ENCODE assay signal across 23 cellular contexts in genomic region chr20:63447345-63447744, GRCh38. TPM values are rescaled to one million over a fixed set of nuclear protein-coding genes. Genes with fewer than 3 reads are reported as not detected.
DNase-seq lines count a peak whose midpoint lies in the region; ATAC-seq and TF ChIP-seq lines count a peak whose summit lies in the region.
"Had no signal": no experiment of that assay in that cellular context is flagged by ENCODE, and none has a peak within 500 bp of the region (broad histone marks: within the 10 kb centered on the region; RNA-seq: fewer than 3 reads in every experiment).

No MANE protein-coding gene starts in this region.

- H3K27me3 ChIP-seq in GM23338 (ENCODE audit: insufficient read depth) (no peaks in the 10 kb centered on the region), neuronal stem cell (ENCODE audit: control insufficient read depth in 3 of 3, insufficient read depth in 3 of 3, low read depth in 1 of 3, low read length in 3 of 3) (no peaks in the 10 kb centered on the region)

- peaks cover 12% of the 10 kb centered on the region; the same call in 2 of the 3 replicates for H3K9me3 Mint-ChIP-seq in GM23338
- peaks cover 11% of the 10 kb centered on the region for H3K9me3 Mint-ChIP-seq in WTC11
- H3K9me3 Mint-ChIP-seq in glutamatergic neuron (ENCODE audit: unreplicated experiment) = peaks cover 19% of the 10 kb centered on the region

- peak overlapping the region; percentile 43 for H3K23ac ChIP-seq in neuronal stem cell (ENCODE audit: low read depth, low read length, poor library complexity)

- H3K4me3 Mint-ChIP-seq in GM23338 = no peak overlapping the region
- H3K4me3 Mint-ChIP-seq in WTC11 = no peak overlapping the region
- peak overlapping the region; percentile 6 for H3K4me3 Mint-ChIP-seq in glutamatergic neuron (ENCODE audit: unreplicated experiment)

- WGBS in neuronal stem cell (ENCODE audit: extremely low coverage in 2 of 2, insufficient read length in 2 of 2, insufficient replicate concordance in 1 of 2), 2 donors = no CpG with 5 or more reads among the region's 15 CpGs

- no peaks in the 10 kb centered on the region for H3F3A ChIP-seq in GM23338 (replicated peaks; ENCODE audit: low read depth)

- no peak overlapping the region for H4K8ac ChIP-seq in neuronal stem cell (ENCODE audit: low read depth, low read length)

- peaks cover 32% of the 10 kb centered on the region for H3K79me1 ChIP-seq in neuronal stem cell (ENCODE audit: low read depth, low read length)

- H4K91ac ChIP-seq in neuronal stem cell (ENCODE audit: low read depth, low read length, poor library complexity) = no peak overlapping the region

- H3K27ac ChIP-seq in GM23338 (ENCODE audit: low read depth) = 0 out of 2 replicates have a peak overlapping the region, but pooled peaks have one; percentile 39
- H3K27ac ChIP-seq in neuronal stem cell (replicated peaks; ENCODE audit: low read length) = no peak overlapping the region
- H3K27ac ChIP-seq: A549, SJSA1 had no signal

- H3K36me3 Mint-ChIP-seq in GM23338 (ENCODE audit: low read depth) = peaks cover 13% of the 10 kb centered on the region
- peaks cover 3% of the 10 kb centered on the region; the same call in 1 of the 2 replicates for H3K36me3 Mint-ChIP-seq in WTC11
- no peaks in the 10 kb centered on the region for H3K36me3 Mint-ChIP-seq in glutamatergic neuron (ENCODE audit: unreplicated experiment)

- H3K4me3 ChIP-seq in GM23338 (no peak overlapping the region), neuronal stem cell (ENCODE audit: low read length in 2 of 2) (no peak overlapping the region)
- H3K4me3 ChIP-seq: A549, SJSA1 had no signal

- H3K9me3 ChIP-seq in neuronal stem cell (replicated peaks in 1 of 2; ENCODE audit: control insufficient read depth in 2 of 2, insufficient read depth in 1 of 2, low read depth in 1 of 2, low read length in 2 of 2) = peaks cover under 1 to 3% of the 10 kb centered on the region in 2 donors
- H3K9me3 ChIP-seq: A549, SJSA1 had no signal

- peak overlapping the region; percentile 22 for H2BK12ac ChIP-seq in neuronal stem cell (ENCODE audit: low read length)

- H3K18ac ChIP-seq in neuronal stem cell (ENCODE audit: low read length) = peak overlapping the region; percentile 64

- no peak overlapping the region for H2BK15ac ChIP-seq in neuronal stem cell (ENCODE audit: low read length)

- H3K14ac ChIP-seq in neuronal stem cell (ENCODE audit: low read length) = no peak overlapping the region

- peak overlapping the region; percentile 70 for H2AK5ac ChIP-seq in neuronal stem cell (ENCODE audit: low read depth, low read length)

- peak overlapping the region; percentile 63 for H3K27ac Mint-ChIP-seq in GM23338
- H3K27ac Mint-ChIP-seq in WTC11 = peak overlapping the region; percentile 81
- peak overlapping the region; percentile 41 for H3K27ac Mint-ChIP-seq in glutamatergic neuron (ENCODE audit: unreplicated experiment)

- DNase-seq in GM23338 (ENCODE audit: low spot score) = no peak
- DNase-seq in WTC11 (ENCODE audit: low spot score) = no peak
- DNase-seq in glutamatergic neuron = no peak
- DNase-seq in neuronal stem cell (ENCODE audit: low spot score) = no peak
- no peak for DNase-seq in GF-D8 (lab: John Stamatoyannopoulos, UW)
- DNase-seq: DMS153, DND-41, GOT3, KBM-7, MV-4-11, NCI-H1105, NCI-H146, NCI-H1930, NCI-H2107, Right ventricle myocardium superior, RPMI8226 had no signal

- H4K20me1 ChIP-seq in GM23338 (replicated peaks; ENCODE audit: insufficient read depth) = peaks cover 3% of the 10 kb centered on the region

- H3K4ac ChIP-seq in neuronal stem cell (ENCODE audit: low read length) = no peak overlapping the region

- no peaks in the 10 kb centered on the region for H3K4me1 ChIP-seq in GM23338 (ENCODE audit: insufficient read depth)
- peaks cover 4 to 17% of the 10 kb centered on the region in 2 donors for H3K4me1 ChIP-seq in neuronal stem cell (ENCODE audit: control insufficient read depth in 2 of 2, insufficient read depth in 1 of 2, low read depth in 1 of 2, low read length in 2 of 2)
- H3K4me1 ChIP-seq: A549, SJSA1 had no signal

- TF ChIP-seq CTCF in GM23338 (conservative IDR thresholded peaks at IDR 0.05; ENCODE audit: low read depth in 2 of 2) = no peak
- TF ChIP-seq CTCF in WTC11 (IDR thresholded peaks at IDR 0.05) = no peak
- no peak for TF ChIP-seq CTCF in glutamatergic neuron (IDR thresholded peaks at IDR 0.05; ENCODE audit: partially characterized antibody, unreplicated experiment)

- H2AFZ ChIP-seq in GM23338 = no peak overlapping the region
- no peak overlapping the region for H2AFZ ChIP-seq in neuronal stem cell (ENCODE audit: low read length)

- CTCF ChIA-PET in WTC11 (lab: Charles Lee) = interaction anchor here (1.4 to 1.6 kb wide), 2 partner anchors 23 to 36 kb away, joined by 3 read pairs; no protein-coding TSS in a partner anchor

- H3K4me1 Mint-ChIP-seq in GM23338 (peaks cover 21% of the 10 kb centered on the region), WTC11 (peaks cover 19% of the 10 kb centered on the region), glutamatergic neuron (ENCODE audit: low read depth, unreplicated experiment) (peaks cover 30% of the 10 kb centered on the region)

- H3K9me2 ChIP-seq in GM23338 (ENCODE audit: insufficient read depth) = no peaks in the 10 kb centered on the region

- H3K4me2 ChIP-seq in GM23338 (no peak overlapping the region), neuronal stem cell (ENCODE audit: insufficient read depth, low read length, poor library complexity, severe bottlenecking) (no peak overlapping the region)
- H3K4me2 ChIP-seq: A549 had no signal

- peaks cover 47% of the 10 kb centered on the region for H3K79me2 ChIP-seq in GM23338 (replicated peaks; ENCODE audit: insufficient read depth)

- H3K36me3 ChIP-seq in GM23338 (ENCODE audit: insufficient read depth) (no peaks in the 10 kb centered on the region), neuronal stem cell (replicated peaks in 1 of 2; ENCODE audit: control insufficient read depth in 2 of 2, insufficient read depth in 2 of 2, low read length in 2 of 2) (peaks cover 0 to 19% of the 10 kb centered on the region in 2 donors)
- H3K36me3 ChIP-seq: SJSA1 had no signal

- no peak for ATAC-seq in GM23338
- no peak for ATAC-seq in WTC11
- ATAC-seq in HG02610 (IDR thresholded peaks at IDR 0.05; ENCODE audit: unreplicated experiment) = no peak
- no peak for ATAC-seq in GM21737 (IDR thresholded peaks at IDR 0.05; ENCODE audit: unreplicated experiment)
- ATAC-seq: A549, HCT116 had no signal

- no peak overlapping the region for H2BK120ac ChIP-seq in neuronal stem cell (ENCODE audit: low read depth, low read length)

- POLR2A ChIA-PET in WTC11 (lab: Charles Lee) = no interaction called here

- peak overlapping the region; percentile 12 for H3K9ac ChIP-seq in neuronal stem cell (ENCODE audit: low read depth, low read length, poor library complexity)

- peaks cover 21% of the 10 kb centered on the region for H3K27me3 Mint-ChIP-seq in GM23338 (ENCODE audit: insufficient read depth, low read depth, poor library complexity)
- no peaks in the 10 kb centered on the region for H3K27me3 Mint-ChIP-seq in WTC11 (ENCODE audit: low read depth)
- H3K27me3 Mint-ChIP-seq in glutamatergic neuron (ENCODE audit: unreplicated experiment) = peaks cover 26% of the 10 kb centered on the region

- H2BK5ac ChIP-seq in neuronal stem cell (ENCODE audit: low read length) = no peak overlapping the region

TF ChIP-seq in GM23338, 12 proteins besides CTCF, POLR2A, EP300 and RAD21 (continues in another document):
- TF ChIP-seq STAT1 (IDR thresholded peaks at IDR 0.05; ENCODE audit: unreplicated experiment) = no peak
- no peak for TF ChIP-seq JUNB (IDR thresholded peaks at IDR 0.05; ENCODE audit: unreplicated experiment)

TF ChIP-seq in WTC11, 78 proteins besides CTCF, POLR2A, EP300 and RAD21:
- TF ChIP-seq GTF2I (CRISPR knock-in tag; conservative IDR thresholded peaks at IDR 0.05) (no peak), ZNF263 (CRISPR knock-in tag; IDR thresholded peaks at IDR 0.05; ENCODE audit: low read depth) (no peak), FOXK1 (CRISPR knock-in tag; IDR thresholded peaks at IDR 0.05) (no peak), MXD4 (CRISPR knock-in tag; IDR thresholded peaks at IDR 0.05; ENCODE audit: borderline replicate concordance) (no peak), EMX1 (CRISPR knock-in tag; IDR thresholded peaks at IDR 0.05) (no peak), TP53 (CRISPR knock-in tag; IDR thresholded peaks at IDR 0.05) (no peak), ERG (CRISPR knock-in tag; IDR thresholded peaks at IDR 0.05) (no peak)
TF ChIP-seq in WTC11: peak in this region for 0.

RNA-seq across cellular contexts. Expression of gene KCNQ2, which starts 25.1 kb away (rescaled TPM):
- total RNA-seq in GM23338 (2014; rRNA removed; shearing (Covaris generic)) = 61.7 and 92.4 TPM in 2 replicates
- 67.9 and 68.5 TPM in 2 replicates for polyA plus RNA-seq in GM23338 (2016; fragmentation: Nextera tagmentation; extraction: Ambion mirVana)
- 99.8 to 112 TPM (median 108 TPM) in 3 replicates for total RNA-seq in WTC11 (2021)
- 354 TPM for total RNA-seq in glutamatergic neuron (ENCODE audit: unreplicated experiment)
- polyA plus RNA-seq in neuronal stem cell (2013, experiment 1 of 2) = 79.3 TPM
- polyA plus RNA-seq in neuronal stem cell (2013, experiment 2 of 2) = 73.4 TPM
- total RNA-seq: LHCN-M2, MCF 10A, SJSA1 had no signal

RNA-seq across cellular contexts. Expression of gene EEF1A2, which starts 51.5 kb away (rescaled TPM):
- total RNA-seq in GM23338 (2014; rRNA removed; shearing (Covaris generic)) = 37.1 TPM in 2 replicates
- polyA plus RNA-seq in GM23338 (2016; fragmentation: Nextera tagmentation; extraction: Ambion mirVana) = 1.3 and 1.4 TPM in 2 replicates
- 26.0 to 35.7 TPM (median 34.9 TPM) in 3 replicates for total RNA-seq in WTC11 (2021)
- total RNA-seq in glutamatergic neuron (ENCODE audit: unreplicated experiment) = 55.3 TPM
- 0.57 TPM for polyA plus RNA-seq in neuronal stem cell (2013, experiment 1 of 2)
- polyA plus RNA-seq in neuronal stem cell (2013, experiment 2 of 2) = 0.96 TPM
